In the genomic region with DNA sequence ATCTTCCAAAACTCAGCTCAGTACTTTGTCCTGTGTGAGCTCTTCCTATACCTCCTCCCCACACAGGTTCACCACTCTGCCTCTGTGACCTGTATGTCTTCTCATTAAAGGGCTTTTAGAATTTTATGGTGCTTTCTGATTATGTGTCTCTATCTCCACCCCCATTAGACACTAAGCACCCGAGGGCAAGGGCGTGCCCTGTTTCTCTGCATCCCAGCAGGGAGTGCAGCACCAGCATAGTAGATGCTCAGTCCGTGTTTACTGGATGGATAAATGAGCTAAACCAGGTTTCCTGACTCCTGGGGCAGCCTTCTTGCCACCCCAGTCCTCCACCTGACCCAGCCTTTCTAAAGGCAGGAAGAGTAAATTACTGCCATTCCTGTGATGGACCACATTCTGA, we compare ENCODE assay signal across 19 cellular contexts.
DNase-seq lines count a peak whose midpoint lies in the region; ATAC-seq and TF ChIP-seq lines count a peak whose summit lies in the region.
"Had no signal": no experiment of that assay in that cellular context is flagged by ENCODE, and none has a peak within 500 bp of the region (broad histone marks: within the 10 kb centered on the region; RNA-seq: fewer than 3 reads in every experiment).

No MANE protein-coding gene starts in this region.

- no peaks in the 10 kb centered on the region for H3K36me3 ChIP-seq in stomach smooth muscle (ENCODE audit: control insufficient read depth in 2 of 2, insufficient read depth in 2 of 2, low read length in 2 of 2)
- H3K36me3 ChIP-seq: BE2C had no signal

- H3K9ac ChIP-seq in stomach smooth muscle (ENCODE audit: low read length in 2 of 2), result no peak overlapping the region

- no peak for TF ChIP-seq CTCF in coronary artery (IDR thresholded peaks at IDR 0.05)

- H3K4me1 ChIP-seq in stomach smooth muscle (ENCODE audit: control insufficient read depth, insufficient read depth, low read length), result peaks cover 67% of the 10 kb centered on the region
- H3K4me1 ChIP-seq: BE2C had no signal

- H3K4me3 ChIP-seq in coronary artery (no peak overlapping the region), stomach smooth muscle (ENCODE audit: low read length in 2 of 2) (no peak overlapping the region)

- no peaks in the 10 kb centered on the region for H3K27me3 ChIP-seq in stomach smooth muscle (ENCODE audit: control insufficient read depth in 1 of 2, insufficient read depth in 2 of 2, low read length in 2 of 2)

- ATAC-seq in HG03571 (IDR thresholded peaks at IDR 0.05; ENCODE audit: unreplicated experiment) (no peak), HG02610 (IDR thresholded peaks at IDR 0.05; ENCODE audit: unreplicated experiment) (no peak)
- ATAC-seq: HCT116 had no signal

- peak overlapping the region; percentile 23 to 81 for H3K27ac ChIP-seq in coronary artery
- H3K27ac ChIP-seq in stomach smooth muscle (ENCODE audit: low read length), result peak overlapping the region; percentile 24

- no peaks in the 10 kb centered on the region for H3K9me3 ChIP-seq in stomach smooth muscle (ENCODE audit: control insufficient read depth in 2 of 2, low read length in 2 of 2)
- H3K9me3 ChIP-seq: BE2C had no signal

- DNase-seq in ELF-1 (ENCODE audit: low read depth, low spot score), result peak; percentile 32
- DNase-seq in NCI-H69 (lab: John Stamatoyannopoulos, UW), result peak; percentile 94
- peak; percentile 36 for DNase-seq in coronary artery (ENCODE audit: low spot score)
- DNase-seq in cerebellar cortex (ENCODE audit: low spot score), result no peak
- DNase-seq: BE2C, DND-41, GOT3, NCI-H1105, NCI-H1694, NCI-H2081, NCI-H2171, NCI-H446, NCI-H526, Right ventricle myocardium superior, SW 1271 had no signal
